ENCODE assay signal across 10 cellular contexts in genomic region chr7:55133630-55134392, GRCh38.
DNase-seq lines count a peak whose midpoint lies in the region; ATAC-seq, FAIRE-seq and TF ChIP-seq lines count a peak whose summit lies in the region.
"Had no signal": no experiment of that assay in that cellular context is flagged by ENCODE, and none has a peak within 500 bp of the region (broad histone marks: within the 10 kb centered on the region; RNA-seq: fewer than 3 reads in every experiment).

No MANE protein-coding gene starts in this region.

- H3K27me3 Mint-ChIP-seq in activated CD4-positive, alpha-beta T cell treated with anti-CD3 and anti-CD28 coated beads for 36 hours: peaks cover 18% of the 10 kb centered on the region
- H3K27me3 Mint-ChIP-seq in stimulated activated naive CD8-positive, alpha-beta T cell treated with anti-CD3 and anti-CD28 coated beads, Interleukin-15, amount 100 ng/mL, for 72 hours: peaks cover 42% of the 10 kb centered on the region

- ATAC-seq in activated CD4-positive, alpha-beta T cell treated with anti-CD3 and anti-CD28 coated beads for 36 hours: no peak
- peak; percentile 55 for ATAC-seq in lung (ENCODE audit: insufficient read depth, low FRiP score)
- ATAC-seq in GM19397 (IDR thresholded peaks at IDR 0.05; ENCODE audit: unreplicated experiment): no peak
- ATAC-seq in stimulated activated naive CD8-positive, alpha-beta T cell treated with anti-CD3 and anti-CD28 coated beads, Interleukin-15, amount 100 ng/mL, for 72 hours: no peak

- peaks cover 38% of the 10 kb centered on the region for H3K4me1 Mint-ChIP-seq in activated CD4-positive, alpha-beta T cell treated with anti-CD3 and anti-CD28 coated beads for 36 hours
- H3K4me1 Mint-ChIP-seq in stimulated activated naive CD8-positive, alpha-beta T cell treated with anti-CD3 and anti-CD28 coated beads, Interleukin-15, amount 100 ng/mL, for 72 hours: peaks cover 19% of the 10 kb centered on the region

- no peaks in the 10 kb centered on the region for H3K36me3 Mint-ChIP-seq in activated CD4-positive, alpha-beta T cell treated with anti-CD3 and anti-CD28 coated beads for 36 hours (ENCODE audit: low read depth)

- no peak overlapping the region for H3K27ac Mint-ChIP-seq in activated CD4-positive, alpha-beta T cell treated with anti-CD3 and anti-CD28 coated beads for 36 hours
- no peak overlapping the region for H3K27ac Mint-ChIP-seq in stimulated activated naive CD8-positive, alpha-beta T cell treated with anti-CD3 and anti-CD28 coated beads, Interleukin-15, amount 100 ng/mL, for 72 hours

- no peak for TF ChIP-seq CTCF in lung (IDR thresholded peaks at IDR 0.05; ENCODE audit: control extremely low read depth, extremely low read depth)

- H3K9me3 ChIP-seq in lung (ENCODE audit: control insufficient read depth in 2 of 2, insufficient read depth in 1 of 2, low read length in 1 of 2): no peaks in the 10 kb centered on the region

- 52 to 59% methylated on average over 16 of the region's 16 CpGs for WGBS in lung, 2 donors

- H3K4me3 ChIP-seq in lung: no peak overlapping the region

- H3K27ac ChIP-seq in caudate nucleus (ENCODE audit: low read depth, low read length) (peak overlapping the region; percentile 65), lung (ENCODE audit: low read depth in 1 of 2, low read length in 1 of 2) (peak overlapping the region; percentile 77 to 95)

- intact Hi-C loops in activated CD4-positive, alpha-beta T cell treated with anti-CD3 and anti-CD28 coated beads for 36 hours (cut with DNase I, micrococcal nuclease): loop anchor here (2.0 to 10.0 kb wide), 10 partner anchors 47 to 398 kb away; partner anchors contain the start of gene LANCL2 (in 1 of the 2)

- peaks cover 4% of the 10 kb centered on the region for H3K9me3 Mint-ChIP-seq in activated CD4-positive, alpha-beta T cell treated with anti-CD3 and anti-CD28 coated beads for 36 hours (ENCODE audit: low read depth)
- peaks cover 3 to 8% of the 10 kb centered on the region in 2 donors for H3K9me3 Mint-ChIP-seq in stimulated activated naive CD8-positive, alpha-beta T cell treated with anti-CD3 and anti-CD28 coated beads, Interleukin-15, amount 100 ng/mL, for 72 hours

- DNase-seq in activated CD4-positive, alpha-beta T cell treated with anti-CD3 and anti-CD28 coated beads for 36 hours: peak; percentile 16
- no peak for DNase-seq in activated CD4-positive, alpha-beta T cell treated with anti-CD3 and anti-CD28 coated beads, Interleukin-2, amount 50 U/mL, for 4 hours
- no peak for DNase-seq in caudate nucleus (lab: John Stamatoyannopoulos, UW)
- DNase-seq in lung (ENCODE audit: low spot score): peak; percentile 59
- DNase-seq in urothelium cell line (ENCODE audit: low spot score): peak; percentile 85
- no peak for DNase-seq in NCI-H1105 treated with DMSO at 0.1 percent for 48 hours (lab: John Stamatoyannopoulos, UW)
- no peak for DNase-seq in stimulated activated naive CD8-positive, alpha-beta T cell treated with anti-CD3 and anti-CD28 coated beads, Interleukin-15, amount 100 ng/mL, for 72 hours
- DNase-seq: cerebellar nuclear complex had no signal

- H3K27me3 ChIP-seq in lung (ENCODE audit: control insufficient read depth, insufficient read depth): no peaks in the 10 kb centered on the region

- H3K36me3 ChIP-seq in lung (ENCODE audit: control insufficient read depth in 2 of 2, insufficient read depth in 2 of 2, low read length in 2 of 2): peaks cover 0 to 2% of the 10 kb centered on the region in 2 donors

- CTCF ChIA-PET in activated CD4-positive, alpha-beta T cell treated with anti-CD3 and anti-CD28 coated beads for 36 hours (lab: Charles Lee): interaction anchor here (0.8 kb wide), 1 partner anchor 83 kb away, joined by 3 read pairs; no protein-coding TSS in a partner anchor

- FAIRE-seq in urothelium cell line (lab: Jason Lieb, UNC): peak; percentile 92
- FAIRE-seq: H1 had no signal

- H3K4me1 ChIP-seq in lung (ENCODE audit: control insufficient read depth in 2 of 2, insufficient read depth in 2 of 2, low read length in 2 of 2): peaks cover 11 to 38% of the 10 kb centered on the region in 2 donors

- POLR2A ChIA-PET in activated CD4-positive, alpha-beta T cell treated with anti-CD3 and anti-CD28 coated beads for 36 hours (lab: Charles Lee): interaction anchor here (1.2 kb wide), 1 partner anchor 138 kb away, joined by 3 read pairs; no protein-coding TSS in a partner anchor

- no peak overlapping the region for H3K4me3 Mint-ChIP-seq in activated CD4-positive, alpha-beta T cell treated with anti-CD3 and anti-CD28 coated beads for 36 hours
- H3K4me3 Mint-ChIP-seq in stimulated activated naive CD8-positive, alpha-beta T cell treated with anti-CD3 and anti-CD28 coated beads, Interleukin-15, amount 100 ng/mL, for 72 hours: no peak overlapping the region

Comparison
In these comparisons a context has a peak if more than half of its experiments do, and no peak if none do; other contexts are left out.
1. DNase-seq: peak in activated CD4-positive, alpha-beta T cell treated with anti-CD3 and anti-CD28 coated beads for 36 hours (single experiment), lung (single experiment) and urothelium cell line (single experiment); none in activated CD4-positive, alpha-beta T cell treated with anti-CD3 and anti-CD28 coated beads, Interleukin-2, amount 50 U/mL, for 4 hours (0 of 2), caudate nucleus (0 of 61), NCI-H1105 treated with DMSO at 0.1 percent for 48 hours (single experiment) and stimulated activated naive CD8-positive, alpha-beta T cell treated with anti-CD3 and anti-CD28 coated beads, Interleukin-15, amount 100 ng/mL, for 72 hours (0 of 2).